27 cellular contexts compared by ENCODE assay signal in genomic region chr6:23511797-23512196, GRCh38.
"Had no signal": no experiment of that assay in that cellular context is flagged by ENCODE, and none has a peak within 500 bp of the region (broad histone marks: within the 10 kb centered on the region; RNA-seq: fewer than 3 reads in every experiment).

No MANE protein-coding gene starts in this region.

- H3K9me3 Mint-ChIP-seq: activated naive CD8-positive, alpha-beta T cell treated with anti-CD3 and anti-CD28 coated beads for 36 hours had no signal

- H2AFZ ChIP-seq: hepatocyte had no signal

- H3K4me1 Mint-ChIP-seq: activated naive CD8-positive, alpha-beta T cell treated with anti-CD3 and anti-CD28 coated beads for 36 hours; central memory CD8-positive, alpha-beta T cell; natural killer cell had no signal

- H3K27me3 ChIP-seq: dorsolateral prefrontal cortex, esophagus muscularis mucosa, hepatocyte, neutrophil, ovary, right atrium auricular region, upper lobe of left lung had no signal

- H3K4me2 ChIP-seq: hepatocyte had no signal

- H3K36me3 Mint-ChIP-seq: activated naive CD8-positive, alpha-beta T cell treated with anti-CD3 and anti-CD28 coated beads for 36 hours; natural killer cell had no signal

- ATAC-seq: activated CD8-positive, alpha-beta T cell treated with anti-CD3 and anti-CD28 coated beads, Interleukin-2, amount 10 ng/mL, durations not matched to agents 7 days and 5 days; effector memory CD8-positive, alpha-beta T cell; left ventricle myocardium superior; natural killer cell; psoas muscle had no signal

- H3K4me1 ChIP-seq: esophagus muscularis mucosa, psoas muscle, right atrium auricular region, upper lobe of left lung had no signal

- H3K79me2 ChIP-seq: hepatocyte had no signal

- H3K27me3 Mint-ChIP-seq: activated naive CD8-positive, alpha-beta T cell treated with anti-CD3 and anti-CD28 coated beads for 36 hours; central memory CD8-positive, alpha-beta T cell; effector memory CD8-positive, alpha-beta T cell had no signal

- FAIRE-seq: astrocyte, colon, frontal cortex had no signal

- H3K4me3 Mint-ChIP-seq: activated CD8-positive, alpha-beta T cell treated with anti-CD3 and anti-CD28 coated beads, Interleukin-2, amount 10 ng/mL, durations not matched to agents 7 days and 5 days; activated naive CD8-positive, alpha-beta T cell treated with anti-CD3 and anti-CD28 coated beads for 36 hours; central memory CD8-positive, alpha-beta T cell; effector memory CD8-positive, alpha-beta T cell; natural killer cell had no signal

- H3K27ac Mint-ChIP-seq: activated CD8-positive, alpha-beta T cell treated with anti-CD3 and anti-CD28 coated beads, Interleukin-2, amount 10 ng/mL, durations not matched to agents 7 days and 5 days; activated naive CD8-positive, alpha-beta T cell treated with anti-CD3 and anti-CD28 coated beads for 36 hours; activated T-helper 2 cell treated with anti-CD3 and anti-CD28 coated beads, Interferon-gamma antibody, Interleukin-2, Interleukin-4, amounts not matched to agents 10 μg/mL and 5 μg/mL and 100 μg/mL, durations not matched to agents 14 hours and 24 hours and 36 hours; effector memory CD8-positive, alpha-beta T cell; natural killer cell had no signal

- H3K4me3 ChIP-seq: dorsolateral prefrontal cortex, esophagus muscularis mucosa, hepatocyte, ovary, psoas muscle, right atrium auricular region, upper lobe of left lung had no signal

- H3K9me3 ChIP-seq: esophagus muscularis mucosa, neutrophil, ovary, psoas muscle, right atrium auricular region, upper lobe of left lung had no signal

- H3K27ac ChIP-seq: dorsolateral prefrontal cortex, esophagus muscularis mucosa, hepatocyte, neutrophil, ovary, psoas muscle, right atrium auricular region, upper lobe of left lung had no signal

- DNase-seq: activated CD4-positive, alpha-beta T cell treated with anti-CD3 and anti-CD28 coated beads for 1 hour; activated CD4-positive, alpha-beta T cell treated with anti-CD3 and anti-CD28 coated beads, Interleukin-2, amount 50 U/mL, for 1 hour; activated CD8-positive, alpha-beta T cell treated with anti-CD3 and anti-CD28 coated beads, Interleukin-2, amount 10 ng/mL, durations not matched to agents 7 days and 5 days; activated naive CD4-positive, alpha-beta T cell treated with Interleukin-2 at 50 U/mL for 16 hours; activated naive CD8-positive, alpha-beta T cell treated with anti-CD3 and anti-CD28 coated beads for 36 hours; activated T-cell treated with anti-CD3 and anti-CD28 coated beads, Interleukin-2, amount 50 U/mL, for 1 hour; dorsolateral prefrontal cortex; effector memory CD8-positive, alpha-beta T cell; glutamatergic neuron; left ventricle myocardium superior; mammary epithelial cell; midbrain; natural killer cell; ovary; psoas muscle; stimulated activated CD4-positive, alpha-beta T cell treated with anti-CD3 and anti-CD28 coated beads, Interleukin-4, amount 100 ng/mL, for 24 hours; stimulated activated naive CD4-positive, alpha-beta T cell treated with Interleukin-2 at 50 U/mL for 16 hours; upper lobe of left lung had no signal

- H3K36me3 ChIP-seq: esophagus muscularis mucosa, neutrophil, ovary, right atrium auricular region, upper lobe of left lung had no signal
